ENCODE assay signal across 16 cellular contexts in the genomic region with DNA sequence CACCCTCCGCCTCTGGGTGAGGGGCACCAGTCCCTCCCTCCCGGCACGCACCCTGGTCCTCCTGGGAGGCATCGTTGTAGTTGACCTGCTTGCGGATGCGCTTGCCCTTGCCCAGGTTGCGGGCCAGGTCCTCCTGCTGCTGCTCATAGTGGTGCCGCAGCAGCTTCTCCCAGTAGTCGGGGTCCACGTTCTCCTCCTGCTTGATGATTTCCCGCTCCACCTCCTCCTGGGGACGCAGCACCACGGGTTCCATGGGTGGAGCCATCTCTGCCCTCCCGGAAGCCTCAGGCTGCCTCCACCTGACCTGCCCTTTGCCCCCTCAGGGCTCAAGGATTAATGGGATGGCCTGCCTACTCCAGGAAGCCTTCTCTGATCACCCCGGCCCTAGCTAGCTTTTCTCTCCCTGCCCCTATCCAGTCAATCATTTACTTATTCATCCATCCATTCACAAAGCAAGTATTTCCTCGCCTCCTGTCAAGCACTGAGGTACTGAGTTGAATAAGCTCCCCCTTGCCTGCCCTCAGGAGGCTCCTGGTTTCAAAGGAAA. TPM values are rescaled to one million over a fixed set of nuclear protein-coding genes. Genes with fewer than 3 reads are reported as not detected.
"Had no signal": no experiment of that assay in that cellular context is flagged by ENCODE, and none has a peak within 500 bp of the region (broad histone marks: within the 10 kb centered on the region; RNA-seq: fewer than 3 reads in every experiment).

No MANE protein-coding gene starts in this region.

- H3K9ac ChIP-seq: neural progenitor cell had no signal

- DNase-seq: activated CD4-positive, alpha-beta T cell treated with anti-CD3 and anti-CD28 coated beads, Interleukin-2, amount 50 U/mL, for 4 hours; activated CD4-positive, CD25-positive, alpha-beta regulatory T cell treated with anti-CD3 and anti-CD28 coated beads, Interleukin-2, amount 50 U/mL, for 72 hours; activated T-cell treated with anti-CD3 and anti-CD28 coated beads for 4 hours; islet precursor cell; left ventricle myocardium superior; ovary; stimulated activated CD4-positive, alpha-beta T cell treated with anti-CD3 and anti-CD28 coated beads, Interleukin-4, amount 100 ng/mL, for 24 hours; stimulated activated naive CD4-positive, alpha-beta T cell; T-helper 9 cell; tibial artery had no signal

- H3K27ac ChIP-seq: gastroesophageal sphincter, neural progenitor cell, ovary, tibial artery, vagina had no signal

- ATAC-seq: activated naive CD4-positive, alpha-beta T cell treated with anti-CD3 and anti-CD28 coated beads, Interleukin-2, amount 50 U/mL, for 72 hours; gastroesophageal sphincter had no signal

- H3K36me3 Mint-ChIP-seq: activated naive CD4-positive, alpha-beta T cell treated with anti-CD3 and anti-CD28 coated beads, Interleukin-2, amount 50 U/mL, for 72 hours; neural progenitor cell had no signal

- H3K36me3 ChIP-seq: gastroesophageal sphincter, neural progenitor cell, ovary, tibial artery, vagina had no signal

- H3K9me3 ChIP-seq: ovary, vagina had no signal

- H3K27me3 ChIP-seq: ovary, vagina had no signal

- H3K4me3 ChIP-seq: neural progenitor cell, ovary, tibial artery had no signal

- H3K27ac Mint-ChIP-seq: activated naive CD4-positive, alpha-beta T cell treated with anti-CD3 and anti-CD28 coated beads, Interleukin-2, amount 50 U/mL, for 72 hours; activated T-helper 2 cell treated with anti-CD3 and anti-CD28 coated beads, Interferon-gamma antibody, Interleukin-2, Interleukin-4, amounts not matched to agents 10 μg/mL and 5 μg/mL and 100 μg/mL, durations not matched to agents 14 hours and 24 hours and 36 hours; neural progenitor cell had no signal

- H3K9me3 Mint-ChIP-seq: activated naive CD4-positive, alpha-beta T cell treated with anti-CD3 and anti-CD28 coated beads, Interleukin-2, amount 50 U/mL, for 72 hours; activated T-helper 2 cell treated with anti-CD3 and anti-CD28 coated beads, Interferon-gamma antibody, Interleukin-2, Interleukin-4, amounts not matched to agents 10 μg/mL and 5 μg/mL and 100 μg/mL, durations not matched to agents 14 hours and 24 hours and 36 hours; neural progenitor cell had no signal

RNA-seq across cellular contexts. Expression of gene CHD5, which starts 53.5 kb away (rescaled TPM):
- total RNA-seq: skeletal muscle tissue had no signal
